In the genomic region with DNA sequence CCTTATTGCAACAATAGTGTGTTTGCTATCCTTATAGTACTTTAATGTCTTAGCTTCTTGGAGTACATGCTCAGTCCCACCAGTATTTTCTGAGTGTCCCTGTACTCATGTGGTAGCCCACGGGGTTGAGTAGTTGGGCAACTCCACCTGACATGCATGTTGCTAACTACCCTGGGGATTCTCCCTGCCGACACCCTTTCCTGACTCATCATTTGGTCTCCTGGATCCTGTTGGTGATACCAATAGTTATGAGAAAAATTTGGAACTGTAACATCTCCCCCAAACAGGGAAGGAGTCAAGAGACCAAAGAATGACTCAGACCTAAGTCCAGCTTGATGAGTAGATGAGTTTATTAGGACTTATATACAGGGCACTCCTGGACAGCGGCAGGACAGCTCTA, we compare ENCODE assay signal across 24 cellular contexts.
DNase-seq lines count a peak whose midpoint lies in the region; ATAC-seq and TF ChIP-seq lines count a peak whose summit lies in the region.
"Had no signal": no experiment of that assay in that cellular context is flagged by ENCODE, and none has a peak within 500 bp of the region (broad histone marks: within the 10 kb centered on the region; RNA-seq: fewer than 3 reads in every experiment).

No MANE protein-coding gene starts in this region.

- no peaks in the 10 kb centered on the region for H3K9me3 Mint-ChIP-seq in activated CD4-positive, alpha-beta T cell treated with anti-CD3 and anti-CD28 coated beads for 36 hours (ENCODE audit: low read depth)
- H3K9me3 Mint-ChIP-seq: CD8-positive, alpha-beta T cell; IgD-negative memory B cell; mesothelial cell of epicardium had no signal

- peak; percentile 10 for DNase-seq in activated CD4-positive, alpha-beta T cell treated with anti-CD3 and anti-CD28 coated beads for 36 hours
- no peak for DNase-seq in activated CD4-positive, alpha-beta T cell treated with anti-CD3 and anti-CD28 coated beads for 1 hour
- DNase-seq in HT1080 (ENCODE audit: low read depth): peak; percentile 46
- DNase-seq in SW480 (ENCODE audit: low spot score): peak; percentile 8
- DNase-seq in myocyte (ENCODE audit: low read depth): peak; percentile 11
- no peak for DNase-seq in MM.1S
- DNase-seq in NCI-H524 treated with DMSO at 0.1 percent for 48 hours (lab: John Stamatoyannopoulos, UW): no peak
- DNase-seq: activated gamma-delta T cell treated with Interleukin-2 at 50 U/mL for 16 hours; activated T-cell treated with anti-CD3 and anti-CD28 coated beads, Interleukin-2, amount 50 U/mL, for 24 hours; CD8-positive, alpha-beta T cell; cerebellar nuclear complex; DMS 273 treated with DMSO at 0.1 percent for 48 hours; GOT3; naive thymus-derived CD4-positive, alpha-beta T cell; NCI-H1436 treated with DMSO at 0.1 percent for 48 hours; NCI-H510A treated with DMSO at 0.1 percent for 48 hours had no signal

- TF ChIP-seq CTCF in MM.1S (IDR thresholded peaks at IDR 0.05; ENCODE audit: low read length): no peak

- no peak for ATAC-seq in activated CD4-positive, alpha-beta T cell treated with anti-CD3 and anti-CD28 coated beads for 36 hours
- no peak for ATAC-seq in HG03045 (IDR thresholded peaks at IDR 0.05; ENCODE audit: unreplicated experiment)
- ATAC-seq: CD8-positive, alpha-beta T cell; naive thymus-derived CD4-positive, alpha-beta T cell had no signal

- CTCF ChIA-PET in activated CD4-positive, alpha-beta T cell treated with anti-CD3 and anti-CD28 coated beads for 36 hours (lab: Charles Lee): no interaction called here

- no peaks in the 10 kb centered on the region for H3K79me2 ChIP-seq in MM.1S (ENCODE audit: low read length)

- H3K9ac ChIP-seq in MM.1S (ENCODE audit: low read length): no peak overlapping the region

- no peaks in the 10 kb centered on the region for H3K36me3 Mint-ChIP-seq in activated CD4-positive, alpha-beta T cell treated with anti-CD3 and anti-CD28 coated beads for 36 hours (ENCODE audit: low read depth)
- H3K36me3 Mint-ChIP-seq: IgD-negative memory B cell, mesothelial cell of epicardium had no signal

- peaks cover 4% of the 10 kb centered on the region; the same call in 1 of the 2 replicates for H3K4me1 ChIP-seq in MM.1S (ENCODE audit: low read length)
- H3K4me1 ChIP-seq: prostate gland, SJSA1, vagina had no signal

- peaks cover 16% of the 10 kb centered on the region for H3K4me1 Mint-ChIP-seq in activated CD4-positive, alpha-beta T cell treated with anti-CD3 and anti-CD28 coated beads for 36 hours
- H3K4me1 Mint-ChIP-seq: mesothelial cell of epicardium had no signal

- POLR2A ChIA-PET in activated CD4-positive, alpha-beta T cell treated with anti-CD3 and anti-CD28 coated beads for 36 hours (lab: Charles Lee): no interaction called here

- H3K36me3 ChIP-seq in MM.1S (replicated peaks; ENCODE audit: insufficient read depth, low read length): no peaks in the 10 kb centered on the region
- H3K36me3 ChIP-seq: prostate gland, SJSA1, thoracic aorta, vagina had no signal

- intact Hi-C loops in activated CD4-positive, alpha-beta T cell treated with anti-CD3 and anti-CD28 coated beads for 36 hours (cut with DNase I, micrococcal nuclease): no loop called here

- no peak overlapping the region for H3K27ac ChIP-seq in MM.1S (ENCODE audit: low read length)
- H3K27ac ChIP-seq: prostate gland, SJSA1, thoracic aorta, vagina had no signal

- no peak overlapping the region for H2AFZ ChIP-seq in MM.1S (ENCODE audit: low read length)

- no peak overlapping the region for H3K4me3 ChIP-seq in MM.1S (ENCODE audit: low read length)
- H3K4me3 ChIP-seq: prostate gland, SJSA1, thoracic aorta, vagina had no signal

- H3K27ac Mint-ChIP-seq in activated CD4-positive, alpha-beta T cell treated with anti-CD3 and anti-CD28 coated beads for 36 hours: no peak overlapping the region
- H3K27ac Mint-ChIP-seq: activated T-cell treated with anti-CD3 and anti-CD28 coated beads, Interleukin-2, amount 50 U/mL, for 24 hours; CD8-positive, alpha-beta T cell; IgD-negative memory B cell; mesothelial cell of epicardium; naive thymus-derived CD4-positive, alpha-beta T cell; stimulated activated naive CD8-positive, alpha-beta T cell treated with anti-CD3 and anti-CD28 coated beads, Interleukin-15, Interleukin-2, amounts not matched to agents 100 ng/mL and 50 ng/mL, for 24 hours had no signal

- H4K20me1 ChIP-seq in MM.1S (ENCODE audit: insufficient read depth, low read length): no peaks in the 10 kb centered on the region

- H3K27me3 Mint-ChIP-seq in activated CD4-positive, alpha-beta T cell treated with anti-CD3 and anti-CD28 coated beads for 36 hours: no peaks in the 10 kb centered on the region
- H3K27me3 Mint-ChIP-seq: activated T-cell treated with anti-CD3 and anti-CD28 coated beads, Interleukin-2, amount 50 U/mL, for 24 hours; IgD-negative memory B cell; stimulated activated naive CD8-positive, alpha-beta T cell treated with anti-CD3 and anti-CD28 coated beads, Interleukin-15, Interleukin-2, amounts not matched to agents 100 ng/mL and 50 ng/mL, for 24 hours had no signal

- H3K9me3 ChIP-seq in MM.1S (replicated peaks; ENCODE audit: insufficient read depth, low read length): no peaks in the 10 kb centered on the region
- H3K9me3 ChIP-seq: prostate gland, SJSA1, thoracic aorta, vagina had no signal

- H3K4me3 Mint-ChIP-seq in activated CD4-positive, alpha-beta T cell treated with anti-CD3 and anti-CD28 coated beads for 36 hours: no peak overlapping the region
- H3K4me3 Mint-ChIP-seq: activated T-cell treated with anti-CD3 and anti-CD28 coated beads, Interleukin-2, amount 50 U/mL, for 24 hours; CD8-positive, alpha-beta T cell; IgD-negative memory B cell; mesothelial cell of epicardium; naive thymus-derived CD4-positive, alpha-beta T cell; stimulated activated naive CD8-positive, alpha-beta T cell treated with anti-CD3 and anti-CD28 coated beads, Interleukin-15, Interleukin-2, amounts not matched to agents 100 ng/mL and 50 ng/mL, for 24 hours had no signal

- H3F3A ChIP-seq in MM.1S (ENCODE audit: insufficient read depth, low read length): no peaks in the 10 kb centered on the region

- H3K4me2 ChIP-seq in MM.1S (ENCODE audit: low read depth, low read length): no peak overlapping the region

- no peaks in the 10 kb centered on the region for H3K27me3 ChIP-seq in MM.1S (replicated peaks; ENCODE audit: insufficient read depth, low read length)
- H3K27me3 ChIP-seq: SJSA1, vagina had no signal

- H3K9me2 ChIP-seq in MM.1S (replicated peaks; ENCODE audit: insufficient read depth, low read length): no peaks in the 10 kb centered on the region

Comparison
In these comparisons a context has a peak if more than half of its experiments do, and no peak if none do; other contexts are left out.
1. DNase-seq: peak in activated CD4-positive, alpha-beta T cell treated with anti-CD3 and anti-CD28 coated beads for 36 hours (single experiment), HT1080 (single experiment), SW480 (single experiment) and myocyte (single experiment); none in activated CD4-positive, alpha-beta T cell treated with anti-CD3 and anti-CD28 coated beads for 1 hour (single experiment), MM.1S (single experiment) and NCI-H524 treated with DMSO at 0.1 percent for 48 hours (single experiment).